ENCODE assay signal across 8 cellular contexts in the genomic region with DNA sequence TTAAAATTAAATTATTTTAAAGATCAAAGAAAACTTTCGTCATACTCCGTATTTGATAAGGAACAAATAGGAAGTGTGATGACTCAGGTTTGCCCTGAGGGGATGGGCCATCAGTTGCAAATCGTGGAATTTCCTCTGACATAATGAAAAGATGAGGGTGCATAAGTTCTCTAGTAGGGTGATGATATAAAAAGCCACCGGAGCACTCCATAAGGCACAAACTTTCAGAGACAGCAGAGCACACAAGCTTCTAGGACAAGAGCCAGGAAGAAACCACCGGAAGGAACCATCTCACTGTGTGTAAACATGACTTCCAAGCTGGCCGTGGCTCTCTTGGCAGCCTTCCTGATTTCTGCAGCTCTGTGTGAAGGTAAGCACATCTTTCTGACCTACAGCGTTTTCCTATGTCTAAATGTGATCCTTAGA. TPM values are rescaled to one million over a fixed set of nuclear protein-coding genes. Genes with fewer than 3 reads are reported as not detected.
DNase-seq lines count a peak whose midpoint lies in the region; ATAC-seq, FAIRE-seq and TF ChIP-seq lines count a peak whose summit lies in the region.

A gene (plus strand): TSS at position 217 of the 426 bp plus-strand sequence. CDS start 90 bp downstream, at position 307.

- H3K27me3 Mint-ChIP-seq in WTC11 (ENCODE audit: low read depth): no peaks in the 10 kb centered on the region

- TF ChIP-seq CTCF in foreskin keratinocyte (conservative IDR thresholded peaks at IDR 0.05) (no peak), WTC11 (IDR thresholded peaks at IDR 0.05) (no peak)

- H3K79me2 ChIP-seq in Karpas-422 (ENCODE audit: low read length): no peaks in the 10 kb centered on the region

- CTCF ChIA-PET in WTC11 (lab: Charles Lee): interaction anchor here (0.9 to 1.1 kb wide), 2 partner anchors 11 to 124 kb away, joined by 3 to 5 read pairs; no protein-coding TSS in a partner anchor

- H3K27me3 ChIP-seq in Karpas-422 (ENCODE audit: low read length) (no peaks in the 10 kb centered on the region), foreskin keratinocyte (no peaks in the 10 kb centered on the region)

- no peaks in the 10 kb centered on the region for H3K36me3 Mint-ChIP-seq in WTC11

- no peaks in the 10 kb centered on the region for H3K36me3 ChIP-seq in Karpas-422 (ENCODE audit: insufficient read depth, low read length)

- no peaks in the 10 kb centered on the region for H3K4me1 ChIP-seq in Karpas-422 (ENCODE audit: low read length)
- H3K4me1 ChIP-seq in foreskin keratinocyte: peaks cover 8% of the 10 kb centered on the region

- DNase-seq in GM03348 (ENCODE audit: low spot score) (peak; percentile 33), Karpas-422 (no peak), SKM-1 (lab: John Stamatoyannopoulos, UW; ENCODE audit: unreplicated experiment) (peak; percentile 73), foreskin keratinocyte (peak; percentile 82 to 87), sciatic nerve (ENCODE audit: low spot score) (peak; percentile 75), GM19239 (ENCODE audit: insufficient read length, low spot score) (no peak), WTC11 (ENCODE audit: low spot score) (no peak)

- no peak within 1 kb of the TSS for H3K27ac Mint-ChIP-seq in WTC11

- ATAC-seq in foreskin keratinocyte (peak; percentile 88), sciatic nerve (peak; percentile 97), HG03045 (IDR thresholded peaks at IDR 0.05; ENCODE audit: unreplicated experiment) (no peak), WTC11 (no peak)

- H2AFZ ChIP-seq in Karpas-422 (ENCODE audit: low read length): peak within 1 kb of the TSS; percentile 50; the same call in 1 of the 2 replicates

- H3K9me3 ChIP-seq in Karpas-422 (ENCODE audit: low read length): no peaks in the 10 kb centered on the region

- no peak within 1 kb of the TSS for H3K4me2 ChIP-seq in Karpas-422 (ENCODE audit: low read depth, low read length, poor library complexity, severe bottlenecking)

- H3K4me1 Mint-ChIP-seq in WTC11: no peaks in the 10 kb centered on the region

- no peak within 1 kb of the TSS for H3K4me3 Mint-ChIP-seq in WTC11

- H3K9ac ChIP-seq in Karpas-422 (ENCODE audit: low read length): no peak within 1 kb of the TSS

- H3K27ac ChIP-seq in Karpas-422 (ENCODE audit: low read length) (no peak within 1 kb of the TSS), foreskin keratinocyte (peak within 1 kb of the TSS; percentile 57)

- POLR2A ChIA-PET in WTC11 (lab: Charles Lee): interaction anchor here (0.6 kb wide), 1 partner anchor 45 kb away, joined by 4 read pairs; no protein-coding TSS in a partner anchor

- H3K9me2 ChIP-seq in Karpas-422 (replicated peaks; ENCODE audit: insufficient read depth, low read length): no peaks in the 10 kb centered on the region

- intact Hi-C loops in sciatic nerve (cut with DNase I): no loop called here

- no peak within 1 kb of the TSS for H3K4me3 ChIP-seq in Karpas-422 (ENCODE audit: low read length)

- FAIRE-seq in GM19239 (lab: Jason Lieb, UNC): no peak

- H3K9me3 Mint-ChIP-seq in WTC11: peaks cover 5% of the 10 kb centered on the region; the same call in 1 of the 2 replicates

- H4K20me1 ChIP-seq in Karpas-422 (ENCODE audit: insufficient read depth, low read depth, low read length): no peaks in the 10 kb centered on the region

TF ChIP-seq in WTC11, 78 proteins besides CTCF, POLR2A, EP300 and RAD21:
- TF ChIP-seq, protein P1, sequence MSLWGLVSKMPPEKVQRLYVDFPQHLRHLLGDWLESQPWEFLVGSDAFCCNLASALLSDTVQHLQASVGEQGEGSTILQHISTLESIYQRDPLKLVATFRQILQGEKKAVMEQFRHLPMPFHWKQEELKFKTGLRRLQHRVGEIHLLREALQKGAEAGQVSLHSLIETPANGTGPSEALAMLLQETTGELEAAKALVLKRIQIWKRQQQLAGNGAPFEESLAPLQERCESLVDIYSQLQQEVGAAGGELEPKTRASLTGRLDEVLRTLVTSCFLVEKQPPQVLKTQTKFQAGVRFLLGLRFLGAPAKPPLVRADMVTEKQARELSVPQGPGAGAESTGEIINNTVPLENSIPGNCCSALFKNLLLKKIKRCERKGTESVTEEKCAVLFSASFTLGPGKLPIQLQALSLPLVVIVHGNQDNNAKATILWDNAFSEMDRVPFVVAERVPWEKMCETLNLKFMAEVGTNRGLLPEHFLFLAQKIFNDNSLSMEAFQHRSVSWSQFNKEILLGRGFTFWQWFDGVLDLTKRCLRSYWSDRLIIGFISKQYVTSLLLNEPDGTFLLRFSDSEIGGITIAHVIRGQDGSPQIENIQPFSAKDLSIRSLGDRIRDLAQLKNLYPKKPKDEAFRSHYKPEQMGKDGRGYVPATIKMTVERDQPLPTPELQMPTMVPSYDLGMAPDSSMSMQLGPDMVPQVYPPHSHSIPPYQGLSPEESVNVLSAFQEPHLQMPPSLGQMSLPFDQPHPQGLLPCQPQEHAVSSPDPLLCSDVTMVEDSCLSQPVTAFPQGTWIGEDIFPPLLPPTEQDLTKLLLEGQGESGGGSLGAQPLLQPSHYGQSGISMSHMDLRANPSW (CRISPR knock-in tag; conservative IDR thresholded peaks at IDR 0.05; ENCODE audit: low read depth): no peak
- TF ChIP-seq JUN (CRISPR knock-in tag; IDR thresholded peaks at IDR 0.05) (no peak), GRHL2 (CRISPR knock-in tag; IDR thresholded peaks at IDR 0.05; ENCODE audit: insufficient replicate concordance, severe bottlenecking) (no peak), TCF7 (CRISPR knock-in tag; IDR thresholded peaks at IDR 0.05; ENCODE audit: low read depth) (no peak), MYBL2 (CRISPR knock-in tag; IDR thresholded peaks at IDR 0.05) (no peak), ZBTB21 (CRISPR knock-in tag; IDR thresholded peaks at IDR 0.05; ENCODE audit: borderline replicate concordance) (no peak), ZNF219 (CRISPR knock-in tag; IDR thresholded peaks at IDR 0.05; ENCODE audit: borderline replicate concordance) (no peak), ZNF671 (CRISPR knock-in tag; IDR thresholded peaks at IDR 0.05) (no peak)
- TF ChIP-seq, protein P2, sequence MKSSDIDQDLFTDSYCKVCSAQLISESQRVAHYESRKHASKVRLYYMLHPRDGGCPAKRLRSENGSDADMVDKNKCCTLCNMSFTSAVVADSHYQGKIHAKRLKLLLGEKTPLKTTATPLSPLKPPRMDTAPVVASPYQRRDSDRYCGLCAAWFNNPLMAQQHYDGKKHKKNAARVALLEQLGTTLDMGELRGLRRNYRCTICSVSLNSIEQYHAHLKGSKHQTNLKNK (CRISPR knock-in tag; IDR thresholded peaks at IDR 0.05): no peak
- TF ChIP-seq, protein P3, sequence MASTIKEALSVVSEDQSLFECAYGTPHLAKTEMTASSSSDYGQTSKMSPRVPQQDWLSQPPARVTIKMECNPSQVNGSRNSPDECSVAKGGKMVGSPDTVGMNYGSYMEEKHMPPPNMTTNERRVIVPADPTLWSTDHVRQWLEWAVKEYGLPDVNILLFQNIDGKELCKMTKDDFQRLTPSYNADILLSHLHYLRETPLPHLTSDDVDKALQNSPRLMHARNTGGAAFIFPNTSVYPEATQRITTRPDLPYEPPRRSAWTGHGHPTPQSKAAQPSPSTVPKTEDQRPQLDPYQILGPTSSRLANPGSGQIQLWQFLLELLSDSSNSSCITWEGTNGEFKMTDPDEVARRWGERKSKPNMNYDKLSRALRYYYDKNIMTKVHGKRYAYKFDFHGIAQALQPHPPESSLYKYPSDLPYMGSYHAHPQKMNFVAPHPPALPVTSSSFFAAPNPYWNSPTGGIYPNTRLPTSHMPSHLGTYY (CRISPR knock-in tag; IDR thresholded peaks at IDR 0.05): no peak
- TF ChIP-seq, protein P4, sequence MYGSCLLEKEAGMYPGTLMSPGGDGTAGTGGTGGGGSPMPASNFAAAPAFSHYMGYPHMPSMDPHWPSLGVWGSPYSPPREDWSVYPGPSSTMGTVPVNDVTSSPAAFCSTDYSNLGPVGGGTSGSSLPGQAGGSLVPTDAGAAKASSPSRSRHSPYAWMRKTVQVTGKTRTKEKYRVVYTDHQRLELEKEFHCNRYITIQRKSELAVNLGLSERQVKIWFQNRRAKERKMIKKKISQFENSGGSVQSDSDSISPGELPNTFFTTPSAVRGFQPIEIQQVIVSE (CRISPR knock-in tag; IDR thresholded peaks at IDR 0.05; ENCODE audit: borderline replicate concordance): no peak

RNA-seq across cellular contexts. Expression of the gene that starts here (rescaled TPM):
- total RNA-seq in Karpas-422 (2014; rRNA removed; shearing (Covaris generic); ENCODE audit: low replicate concordance): not detected in 2 replicates
- 2.5 and 2.9 TPM in 2 replicates for total RNA-seq in foreskin keratinocyte
- 1.0 and 1.5 TPM in 2 replicates for polyA plus RNA-seq in foreskin keratinocyte
- 33.0 TPM for total RNA-seq in sciatic nerve
- not detected in 3 replicates for total RNA-seq in WTC11 (2021)

Comparison
In these comparisons a context has a peak if more than half of its experiments do, and no peak if none do; other contexts are left out.
1. DNase-seq: peak in GM03348 (single experiment), SKM-1 (single experiment), foreskin keratinocyte (2 of 2) and sciatic nerve (single experiment); none in Karpas-422 (single experiment), GM19239 (single experiment) and WTC11 (single experiment).
2. ATAC-seq: peak in foreskin keratinocyte (single experiment) and sciatic nerve (single experiment); none in HG03045 (single experiment) and WTC11 (single experiment).